8 cellular contexts compared by ENCODE assay signal in genomic region chr4:40228497-40229365, GRCh38. TPM values are rescaled to one million over a fixed set of nuclear protein-coding genes. Genes with fewer than 3 reads are reported as not detected.
DNase-seq lines count a peak whose midpoint lies in the region; ATAC-seq and TF ChIP-seq lines count a peak whose summit lies in the region.

No MANE protein-coding gene starts in this region.

- no peak overlapping the region for H3K27ac ChIP-seq in caudate nucleus (ENCODE audit: low read depth, low read length)

- peak; percentile 29 for TF ChIP-seq CTCF in GM10266 (IDR thresholded peaks at IDR 0.05; ENCODE audit: control insufficient read depth, insufficient read depth, low read depth, missing control alignments)
- peak; percentile 36; the same call in 1 of the 2 replicates for TF ChIP-seq CTCF in LNCAP (IDR thresholded peaks at IDR 0.05)
- TF ChIP-seq CTCF in epithelial cell of proximal tubule (conservative IDR thresholded peaks at IDR 0.05; ENCODE audit: low read depth, low read length), result peak; percentile 62

- peak; percentile 38 for ATAC-seq in GM21526 (IDR thresholded peaks at IDR 0.05; ENCODE audit: low FRiP score, unreplicated experiment)

- H3K4me3 ChIP-seq in epithelial cell of proximal tubule (ENCODE audit: low read depth, low read length), result no peak overlapping the region

- peak; percentile 51 for DNase-seq in GM10266 (ENCODE audit: extremely low spot score)
- no peak for DNase-seq in epithelial cell of proximal tubule (ENCODE audit: low read depth)
- DNase-seq in NCI-H1417 treated with DMSO at 0.1 percent for 48 hours (lab: John Stamatoyannopoulos, UW), result no peak
- DNase-seq in caudate nucleus (lab: John Stamatoyannopoulos, UW), result no peak
- DNase-seq in NCI-H2107 treated with DMSO at 0.1 percent for 48 hours (lab: John Stamatoyannopoulos, UW; ENCODE audit: unreplicated experiment), result no peak
- DNase-seq in inferior parietal cortex (ENCODE audit: extremely low spot score), result no peak

RNA-seq across cellular contexts. Expression of gene RHOH, which starts 31.9 kb away (rescaled TPM):
- not detected in 2 replicates for total RNA-seq in epithelial cell of proximal tubule
